Comparison of ENCODE assay signal across 6 cellular contexts in genomic region chr11:111878385-111878765, GRCh38. TPM values are rescaled to one million over a fixed set of nuclear protein-coding genes. Genes with fewer than 3 reads are reported as not detected.
DNase-seq lines count a peak whose midpoint lies in the region; TF ChIP-seq lines count a peak whose summit lies in the region.

No MANE protein-coding gene starts in this region.

- WGBS in testis, 2 donors, result 1% methylated on average over 10 of the region's 10 CpGs

- H3K4me3 Mint-ChIP-seq in T-helper 2 cell treated with Interferon-gamma antibody and Interleukin-4, amounts not matched to agents 5 μg/mL and 100 μg/mL, for 36 hours, result peak overlapping the region; percentile 92

- no peaks in the 10 kb centered on the region for H3K27me3 Mint-ChIP-seq in T-helper 2 cell treated with Interferon-gamma antibody and Interleukin-4, amounts not matched to agents 5 μg/mL and 100 μg/mL, for 36 hours (ENCODE audit: low read depth)

- no peak for TF ChIP-seq CTCF in foreskin fibroblast (IDR thresholded peaks at IDR 0.05; ENCODE audit: low read depth, low read length)
- TF ChIP-seq CTCF in testis (IDR thresholded peaks at IDR 0.05), result no peak

- no peaks in the 10 kb centered on the region for H3K9me3 ChIP-seq in testis

- no peaks in the 10 kb centered on the region for H3K36me3 ChIP-seq in testis (ENCODE audit: low read depth, missing control alignments)

- no peaks in the 10 kb centered on the region for H3K27me3 ChIP-seq in testis

- intact Hi-C loops in testis (cut with DNase I; ENCODE audit: low total_unique reads), result no loop called here

- H3K27ac Mint-ChIP-seq in T-helper 2 cell treated with Interferon-gamma antibody and Interleukin-4, amounts not matched to agents 5 μg/mL and 100 μg/mL, for 36 hours, result peak overlapping the region; percentile 99

- peaks cover 4% of the 10 kb centered on the region for H3K4me1 ChIP-seq in testis

- H3K9me3 Mint-ChIP-seq in T-helper 2 cell treated with Interferon-gamma antibody and Interleukin-4, amounts not matched to agents 5 μg/mL and 100 μg/mL, for 36 hours, result no peaks in the 10 kb centered on the region

- peak overlapping the region; percentile 69 to 98 for H3K4me3 ChIP-seq in foreskin fibroblast (ENCODE audit: low read depth in 1 of 2, low read length in 2 of 2)
- peak overlapping the region; percentile 73 to 77 for H3K4me3 ChIP-seq in testis

- H3K27ac ChIP-seq in testis, result peak overlapping the region; percentile 96 to 98

- peaks cover 6% of the 10 kb centered on the region for H3K36me3 Mint-ChIP-seq in T-helper 2 cell treated with Interferon-gamma antibody and Interleukin-4, amounts not matched to agents 5 μg/mL and 100 μg/mL, for 36 hours (ENCODE audit: low read depth)

- no peak for DNase-seq in T-helper 2 cell treated with Interferon-gamma antibody and Interleukin-4, amounts not matched to agents 5 μg/mL and 100 μg/mL, for 36 hours (ENCODE audit: low spot score)
- no peak for DNase-seq in T-helper 2 cell
- peak; percentile 94 for DNase-seq in NCI-H526 treated with DMSO at 0.1 percent for 48 hours (lab: John Stamatoyannopoulos, UW)
- peak in 1 of 2 donors; percentile 50 for DNase-seq in foreskin fibroblast
- no peak for DNase-seq in testis
- no peak for DNase-seq in iPS-NIHi7 (ENCODE audit: extremely low spot score)

- peaks cover 14% of the 10 kb centered on the region for H3K4me1 Mint-ChIP-seq in T-helper 2 cell treated with Interferon-gamma antibody and Interleukin-4, amounts not matched to agents 5 μg/mL and 100 μg/mL, for 36 hours (ENCODE audit: low read depth)

- no peak for TF ChIP-seq POLR2A in testis (IDR thresholded peaks at IDR 0.05)

RNA-seq across cellular contexts. Expression of gene FDXACB1, which starts 0.6 kb away (rescaled TPM):
- 1 to 10 TPM; 7.4 to 7.8 TPM for total RNA-seq in testis
- polyA plus RNA-seq in testis (ENCODE audit: insufficient read depth, low read depth, low replicate concordance), result 7.2 TPM

RNA-seq across cellular contexts. Expression of gene CFAP68, which starts 1.0 kb away (rescaled TPM):
- total RNA-seq in testis, result 10 to 100 TPM; 62.7 to 68.5 TPM
- polyA plus RNA-seq in testis (ENCODE audit: insufficient read depth, low read depth, low replicate concordance), result 103 TPM

RNA-seq across cellular contexts. Expression of gene ALG9, which starts 7.0 kb away (rescaled TPM):
- total RNA-seq in testis, result 10 to 100 TPM; 41.3 to 42.0 TPM
- polyA plus RNA-seq in testis (ENCODE audit: insufficient read depth, low read depth, low replicate concordance), result 40.1 TPM

RNA-seq across cellular contexts. Expression of gene CRYAB, which starts 33.2 kb away (rescaled TPM):
- total RNA-seq in testis, result 10 to 100 TPM; 18.4 to 20.6 TPM
- 116 TPM for polyA plus RNA-seq in testis (ENCODE audit: insufficient read depth, low read depth, low replicate concordance)

RNA-seq across cellular contexts. Expression of gene HSPB2, which starts 34.2 kb away (rescaled TPM):
- total RNA-seq in testis, result not detected
- polyA plus RNA-seq in testis (ENCODE audit: insufficient read depth, low read depth, low replicate concordance), result 6.0 TPM
